18 cellular contexts compared by ENCODE assay signal in genomic region chr4:85569730-85570299, GRCh38.
A peak's percentile ranks its signal among the peaks of the same experiment; 100 is the strongest.
DNase-seq lines count a peak whose midpoint lies in the region; ATAC-seq, FAIRE-seq and TF ChIP-seq lines count a peak whose summit lies in the region.
"Had no signal": no experiment of that assay in that cellular context is flagged by ENCODE, and none has a peak within 500 bp of the region (broad histone marks: within the 10 kb centered on the region; RNA-seq: fewer than 3 reads in every experiment).

No MANE protein-coding gene starts in this region.

- H3K4me1 ChIP-seq in pancreas = no peaks in the 10 kb centered on the region
- H3K4me1 ChIP-seq: testis had no signal

- H3K27me3 ChIP-seq in bronchial epithelial cell (ENCODE audit: control insufficient read depth, insufficient read depth, low read length) (no peaks in the 10 kb centered on the region), pancreas (no peaks in the 10 kb centered on the region)
- H3K27me3 ChIP-seq: ovary, spleen, testis had no signal

- H3K36me3 ChIP-seq in bronchial epithelial cell (ENCODE audit: control insufficient read depth, insufficient read depth, low read length) (no peaks in the 10 kb centered on the region), pancreas (peaks cover 0 to 4% (median 0%) of the 10 kb centered on the region in 3 donors)
- H3K36me3 ChIP-seq: ovary had no signal

- no peak for TF ChIP-seq CTCF in GM13977 (IDR thresholded peaks at IDR 0.05; ENCODE audit: extremely low read depth, insufficient read depth, missing control alignments)
- TF ChIP-seq CTCF in bronchial epithelial cell (IDR thresholded peaks at IDR 0.05; ENCODE audit: insufficient read depth, low read length, severe bottlenecking) = no peak
- no peak for TF ChIP-seq CTCF in pancreas (IDR thresholded peaks at IDR 0.05)

- in situ Hi-C loops in GM13977 (cut with MboI; ENCODE audit: low pct_unique_long_range_greater_than_20kb, low sequenced_read_pairs, unreplicated experiment) = no loop called here

- intact Hi-C loops in pancreas (cut with DNase I) = no loop called here

- H3K27ac ChIP-seq in pancreas = no peak overlapping the region
- H3K27ac ChIP-seq: ovary, testis had no signal

- WGBS in pancreas, 2 donors = 83 to 94% methylated on average over 2 of the region's 2 CpGs

- FAIRE-seq in bronchial epithelial cell (lab: Jason Lieb, UNC) (no peak), pancreas (lab: Jason Lieb, UNC) (no peak)

- H3K4me3 ChIP-seq in bronchial epithelial cell (ENCODE audit: low read depth, low read length) (no peak overlapping the region), pancreas (no peak overlapping the region)
- H3K4me3 ChIP-seq: ovary, spleen, testis had no signal

- no peaks in the 10 kb centered on the region for H3K9me3 ChIP-seq in pancreas
- H3K9me3 ChIP-seq: ovary, spleen, testis had no signal

- ATAC-seq in GM21390 (IDR thresholded peaks at IDR 0.05; ENCODE audit: unreplicated experiment) (peak; percentile 66), HG03066 (IDR thresholded peaks at IDR 0.05; ENCODE audit: low read depth, unreplicated experiment) (peak; percentile 77), pancreas (no peak), GM21619 (IDR thresholded peaks at IDR 0.05; ENCODE audit: unreplicated experiment) (no peak)

- peak; percentile 7 for DNase-seq in GM13977 (ENCODE audit: low spot score)
- peak; percentile 68 for DNase-seq in bronchial epithelial cell (ENCODE audit: low read depth)
- DNase-seq in midbrain (lab: John Stamatoyannopoulos, UW) = no peak
- DNase-seq in pancreas = no peak
- DNase-seq in SW 1271 (lab: John Stamatoyannopoulos, UW) = no peak
- DNase-seq: activated CD8-positive, alpha-beta memory T cell treated with anti-CD3 and anti-CD28 coated beads for 24 hours; activated gamma-delta T cell treated with Interleukin-2 at 50 U/mL for 16 hours; Calu3; effector memory CD4-positive, alpha-beta T cell; foreskin melanocyte; immature natural killer cell; NCI-H2029 treated with DMSO at 0.1 percent for 48 hours; ovary; spleen; testis had no signal

Comparison
In these comparisons a context has a peak if more than half of its experiments do, and no peak if none do; other contexts are left out.
1. DNase-seq: peak in GM13977 (single experiment) and bronchial epithelial cell (single experiment); none in midbrain (single experiment), pancreas (0 of 6) and SW 1271 (0 of 2).
2. ATAC-seq: peak in GM21390 (single experiment) and HG03066 (single experiment); none in pancreas (0 of 4) and GM21619 (single experiment).